In genomic region chr14:104676694-104677505, GRCh38 we compare ENCODE assay signal across 8 cellular contexts. TPM values are rescaled to one million over a fixed set of nuclear protein-coding genes. Genes with fewer than 3 reads are reported as not detected.
DNase-seq lines count a peak whose midpoint lies in the region; ATAC-seq lines count a peak whose summit lies in the region.

No MANE protein-coding gene starts in this region.

- H3K9me3 Mint-ChIP-seq in activated naive CD8-positive, alpha-beta T cell treated with anti-CD3 and anti-CD28 coated beads for 36 hours = no peaks in the 10 kb centered on the region

- H3K4me3 Mint-ChIP-seq in activated naive CD8-positive, alpha-beta T cell treated with anti-CD3 and anti-CD28 coated beads for 36 hours = peak overlapping the region; percentile 75

- H3K27me3 Mint-ChIP-seq in activated naive CD8-positive, alpha-beta T cell treated with anti-CD3 and anti-CD28 coated beads for 36 hours = no peaks in the 10 kb centered on the region

- ATAC-seq in GM18867 (IDR thresholded peaks at IDR 0.05; ENCODE audit: unreplicated experiment) (peak; percentile 17), HG03439 (IDR thresholded peaks at IDR 0.05; ENCODE audit: unreplicated experiment) (peak; percentile 22), GM19452 (IDR thresholded peaks at IDR 0.05; ENCODE audit: unreplicated experiment) (no peak)

- no peaks in the 10 kb centered on the region for H3K27me3 ChIP-seq in layer of hippocampus (ENCODE audit: control insufficient read depth, insufficient read depth, low read length)

- DNase-seq in activated naive CD8-positive, alpha-beta T cell treated with anti-CD3 and anti-CD28 coated beads for 36 hours = peak; percentile 61
- DNase-seq in stimulated activated CD8-positive, alpha-beta memory T cell treated with anti-CD3 and anti-CD28 coated beads, Interleukin-7, amount 100 ng/mL, for 48 hours (ENCODE audit: extremely low read depth in 1 of 2, low read depth in 1 of 2) = peak; percentile 32 to 33
- DNase-seq in NCI-H526 (lab: John Stamatoyannopoulos, UW) = no peak
- no peak for DNase-seq in SHP77 (lab: John Stamatoyannopoulos, UW)

- H3K27ac ChIP-seq in layer of hippocampus (ENCODE audit: low read depth, low read length) = peak overlapping the region; percentile 99

- H3K4me1 Mint-ChIP-seq in activated naive CD8-positive, alpha-beta T cell treated with anti-CD3 and anti-CD28 coated beads for 36 hours = peaks cover 23% of the 10 kb centered on the region

- H3K36me3 Mint-ChIP-seq in activated naive CD8-positive, alpha-beta T cell treated with anti-CD3 and anti-CD28 coated beads for 36 hours = no peaks in the 10 kb centered on the region

- H3K27ac Mint-ChIP-seq in activated naive CD8-positive, alpha-beta T cell treated with anti-CD3 and anti-CD28 coated beads for 36 hours = peak overlapping the region; percentile 86

RNA-seq across cellular contexts. Expression of gene INF2, which starts 12.5 kb away (rescaled TPM):
- total RNA-seq in activated naive CD8-positive, alpha-beta T cell treated with anti-CD3 and anti-CD28 coated beads for 36 hours = 10 to 100 TPM; 67.8 TPM

RNA-seq across cellular contexts. Expression of gene ADSS1, which starts 47.1 kb away (rescaled TPM):
- total RNA-seq in activated naive CD8-positive, alpha-beta T cell treated with anti-CD3 and anti-CD28 coated beads for 36 hours = 1 to 10 TPM in 1 of 2 experiments, under 1 TPM in 1; 0.87 to 1.7 TPM

Comparison
In these comparisons a context has a peak if more than half of its experiments do, and no peak if none do; other contexts are left out.
1. DNase-seq: peak in activated naive CD8-positive, alpha-beta T cell treated with anti-CD3 and anti-CD28 coated beads for 36 hours (single experiment) and stimulated activated CD8-positive, alpha-beta memory T cell treated with anti-CD3 and anti-CD28 coated beads, Interleukin-7, amount 100 ng/mL, for 48 hours (2 of 2); none in NCI-H526 (0 of 2) and SHP77 (0 of 2).